1 cellular context compared by ENCODE assay signal in genomic region chr5:132303589-132303988, GRCh38.
TF ChIP-seq lines count a peak whose summit lies in the region.

No MANE protein-coding gene starts in this region.

TF ChIP-seq in K562, 482 proteins besides CTCF, POLR2A, EP300 and RAD21:
- no peak for TF ChIP-seq ZNF121 (CRISPR knock-in tag; conservative IDR thresholded peaks at IDR 0.05)
- no peak for TF ChIP-seq GATA2 (CRISPR knock-in tag; IDR thresholded peaks at IDR 0.05)
- no peak for TF ChIP-seq CXXC5 (CRISPR knock-in tag; IDR thresholded peaks at IDR 0.05)
- 0 out of 4 replicates have a peak, but pooled peaks of 1 of the 2 experiments have one; percentile 38 for TF ChIP-seq RCOR1 (IDR thresholded peaks at IDR 0.05; ENCODE audit: borderline replicate concordance in 1 of 2, low read depth in 2 of 2, low read length in 2 of 2)
- peak; percentile 78 for TF ChIP-seq CBFA2T3 (IDR thresholded peaks at IDR 0.05)
- no peak for TF ChIP-seq MYC (IDR thresholded peaks at IDR 0.05; ENCODE audit: low read depth, low read length)
- TF ChIP-seq MYC (CRISPR knock-in tag; IDR thresholded peaks at IDR 0.05; ENCODE audit: borderline replicate concordance, low read depth): no peak
- TF ChIP-seq ATF3 (IDR thresholded peaks at IDR 0.05): peak; percentile 48; the same call in 1 of the 2 replicates
- TF ChIP-seq ATF3 (CRISPR knock-in tag; conservative IDR thresholded peaks at IDR 0.05): no peak
- peak; percentile 83 for TF ChIP-seq FOSL1 (tag; conservative IDR thresholded peaks at IDR 0.05)
- TF ChIP-seq ZNF280B (CRISPR knock-in tag; IDR thresholded peaks at IDR 0.05): no peak
- 0 out of 2 replicates have a peak, but pooled peaks have one; percentile 44 for TF ChIP-seq PKNOX1 (IDR thresholded peaks at IDR 0.05)
- peak; percentile 14; the same call in 1 of the 2 replicates for TF ChIP-seq MBD2 (IDR thresholded peaks at IDR 0.05; ENCODE audit: borderline replicate concordance, low read depth)
- peak; percentile 76 for TF ChIP-seq ZBTB40 (IDR thresholded peaks at IDR 0.05)
- TF ChIP-seq ZBTB40 (CRISPR knock-in tag; IDR thresholded peaks at IDR 0.05): no peak
- TF ChIP-seq BCOR (IDR thresholded peaks at IDR 0.05): no peak
- TF ChIP-seq LEF1 (IDR thresholded peaks at IDR 0.05): no peak
- no peak for TF ChIP-seq FOXJ2 (tag; IDR thresholded peaks at IDR 0.05)
- 0 out of 2 replicates have a peak, but pooled peaks have one; percentile 29 for TF ChIP-seq DMBX1 (CRISPR knock-in tag; IDR thresholded peaks at IDR 0.05; ENCODE audit: borderline replicate concordance)
- peak; percentile 55 for TF ChIP-seq ARID1B (IDR thresholded peaks at IDR 0.05)
- 0 out of 2 replicates have a peak, but pooled peaks have one; percentile 9 for TF ChIP-seq ZNF589 (CRISPR knock-in tag; IDR thresholded peaks at IDR 0.05; ENCODE audit: low read depth)
- no peak for TF ChIP-seq ZNF511 (CRISPR knock-in tag; IDR thresholded peaks at IDR 0.05)
- no peak for TF ChIP-seq SRSF1 (IDR thresholded peaks at IDR 0.05; ENCODE audit: low read depth, low read length)
- TF ChIP-seq MEIS2 (IDR thresholded peaks at IDR 0.05; ENCODE audit: partially characterized antibody): peak; percentile 57
- TF ChIP-seq JUND (IDR thresholded peaks at IDR 0.05; ENCODE audit: borderline replicate concordance, low read depth, low read length): peak; percentile 63; the same call in 1 of the 2 replicates
- peak; percentile 43; the same call in 1 of the 3 replicates for TF ChIP-seq JUND (tag; IDR thresholded peaks at IDR 0.05; ENCODE audit: borderline replicate concordance, low read depth, low read length)
- 0 out of 2 replicates have a peak, but pooled peaks have one; percentile 57 for TF ChIP-seq SMARCE1 (IDR thresholded peaks at IDR 0.05)
- no peak for TF ChIP-seq NCOA4 (IDR thresholded peaks at IDR 0.05; ENCODE audit: partially characterized antibody)
- peak; percentile 66 for TF ChIP-seq TCF3 (CRISPR knock-in tag; IDR thresholded peaks at IDR 0.05)
- no peak for TF ChIP-seq KLF16 (IDR thresholded peaks at IDR 0.05)
- no peak for TF ChIP-seq E2F8 (IDR thresholded peaks at IDR 0.05; ENCODE audit: low read depth, partially characterized antibody)
- TF ChIP-seq ZBTB49 (CRISPR knock-in tag; IDR thresholded peaks at IDR 0.05; ENCODE audit: borderline replicate concordance): no peak
- TF ChIP-seq CBFA2T2 (conservative IDR thresholded peaks at IDR 0.05): peak; percentile 51; the same call in 1 of the 2 replicates
- no peak for TF ChIP-seq SIRT6 (IDR thresholded peaks at IDR 0.05; ENCODE audit: low read depth, low read length)
- peak; percentile 23; the same call in 1 of the 2 replicates for TF ChIP-seq POLR2AphosphoS5 (IDR thresholded peaks at IDR 0.05; ENCODE audit: control insufficient read depth, insufficient read depth, low read depth, low read length)
- TF ChIP-seq KDM1A (IDR thresholded peaks at IDR 0.05): peak; percentile 81 to 87
- peak; percentile 72; the same call in 1 of the 2 replicates for TF ChIP-seq DPF2 (IDR thresholded peaks at IDR 0.05)
- peak; percentile 34; the same call in 1 of the 2 replicates for TF ChIP-seq SMARCA4 (IDR thresholded peaks at IDR 0.05)
- TF ChIP-seq SRSF7 (optimal IDR thresholded peaks at IDR 0.05; ENCODE audit: low read depth, low read length): no peak
- TF ChIP-seq ZBED1 (IDR thresholded peaks at IDR 0.05): no peak
